8 cellular contexts compared by ENCODE assay signal in the genomic region with DNA sequence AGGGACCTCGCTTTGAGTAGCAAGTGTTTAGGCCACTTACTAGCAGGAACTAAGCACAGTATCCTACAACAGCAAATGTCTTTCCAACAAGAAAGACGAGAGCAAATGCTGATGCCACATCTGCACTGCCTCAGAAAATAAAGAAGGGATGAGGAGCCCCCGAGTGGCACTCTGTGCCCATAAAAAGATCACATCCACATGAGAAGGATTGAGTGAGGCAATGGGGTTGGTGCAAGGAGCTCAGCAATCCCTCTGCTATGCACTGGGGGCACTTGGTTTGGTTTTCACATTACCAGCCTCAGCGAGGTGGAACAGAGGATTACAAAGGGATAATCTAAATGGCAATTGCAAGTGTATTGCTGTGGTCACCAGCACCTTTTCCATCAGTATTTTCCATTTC.
DNase-seq lines count a peak whose midpoint lies in the region; ATAC-seq and TF ChIP-seq lines count a peak whose summit lies in the region.

No MANE protein-coding gene starts in this region.

- H3K4me1 Mint-ChIP-seq in activated naive CD8-positive, alpha-beta T cell treated with anti-CD3 and anti-CD28 coated beads for 36 hours: no peaks in the 10 kb centered on the region

- no peak overlapping the region for H3K4me2 ChIP-seq in DND-41 (ENCODE audit: insufficient read depth, low read length)

- no peaks in the 10 kb centered on the region for H4K20me1 ChIP-seq in DND-41 (ENCODE audit: insufficient read depth, low read length)

- DNase-seq in DND-41 (peak; percentile 45), H4 (ENCODE audit: low spot score) (peak; percentile 76), RKO (ENCODE audit: low spot score) (peak; percentile 25), left ventricle myocardium superior (peak; percentile 24), HAP-1 (ENCODE audit: low spot score in 2 of 2) (no peak)
- no peak for DNase-seq in effector CD4-positive, alpha-beta T cell
- no peak for DNase-seq in activated naive CD8-positive, alpha-beta T cell treated with anti-CD3 and anti-CD28 coated beads for 36 hours

- no peak overlapping the region for H2AFZ ChIP-seq in DND-41 (ENCODE audit: low read depth, low read length)

- no peaks in the 10 kb centered on the region for H3K36me3 Mint-ChIP-seq in activated naive CD8-positive, alpha-beta T cell treated with anti-CD3 and anti-CD28 coated beads for 36 hours

- no peak overlapping the region for H3K4me3 Mint-ChIP-seq in activated naive CD8-positive, alpha-beta T cell treated with anti-CD3 and anti-CD28 coated beads for 36 hours

- TF ChIP-seq CTCF in DND-41 (IDR thresholded peaks at IDR 0.05; ENCODE audit: borderline replicate concordance, extremely low read depth, low read length, poor library complexity, severe bottlenecking): peak; percentile 42

- no peak overlapping the region for H3K27ac Mint-ChIP-seq in activated naive CD8-positive, alpha-beta T cell treated with anti-CD3 and anti-CD28 coated beads for 36 hours

- H3K4me1 ChIP-seq in DND-41 (ENCODE audit: insufficient read depth, low read length) (no peaks in the 10 kb centered on the region), HAP-1 (no peaks in the 10 kb centered on the region)

- H3K9me3 Mint-ChIP-seq in activated naive CD8-positive, alpha-beta T cell treated with anti-CD3 and anti-CD28 coated beads for 36 hours: no peaks in the 10 kb centered on the region

- no peaks in the 10 kb centered on the region for H3K79me2 ChIP-seq in DND-41 (ENCODE audit: insufficient read depth, low read length)

- H3K4me3 ChIP-seq in DND-41 (ENCODE audit: low read depth in 1 of 2, low read length in 2 of 2) (no peak overlapping the region), HAP-1 (no peak overlapping the region)

- no peaks in the 10 kb centered on the region for H3K27me3 ChIP-seq in DND-41 (ENCODE audit: insufficient read depth, low read length, poor library complexity)
- no peaks in the 10 kb centered on the region for H3K27me3 ChIP-seq in HAP-1 (ENCODE audit: low read depth)

- intact Hi-C loops in left ventricle myocardium superior (cut with micrococcal nuclease): no loop called here

- ATAC-seq in DND-41 (ENCODE audit: insufficient read depth, low read depth) (peak; percentile 90), left ventricle myocardium superior (peak; percentile 47), GM19452 (IDR thresholded peaks at IDR 0.05; ENCODE audit: unreplicated experiment) (no peak)

- in situ Hi-C loops in HAP-1 (cut with MboI; ENCODE audit: low sequenced_read_pairs): no loop called here

- H3K36me3 ChIP-seq in DND-41 (ENCODE audit: insufficient read depth, low read length) (no peaks in the 10 kb centered on the region), HAP-1 (replicated peaks) (no peaks in the 10 kb centered on the region)

- H3K27ac ChIP-seq in DND-41 (ENCODE audit: low read length): no peak overlapping the region

- H3K9ac ChIP-seq in DND-41 (ENCODE audit: low read depth, low read length): no peak overlapping the region

- H3K27me3 Mint-ChIP-seq in activated naive CD8-positive, alpha-beta T cell treated with anti-CD3 and anti-CD28 coated beads for 36 hours: no peaks in the 10 kb centered on the region

- H3K9me3 ChIP-seq in DND-41 (ENCODE audit: insufficient read depth, low read length, severe bottlenecking) (no peaks in the 10 kb centered on the region), HAP-1 (peaks cover 15% of the 10 kb centered on the region)

Comparison
In these comparisons a context has a peak if more than half of its experiments do, and no peak if none do; other contexts are left out.
1. DNase-seq: peak in DND-41 (single experiment), H4 (single experiment), RKO (single experiment) and left ventricle myocardium superior (single experiment); none in effector CD4-positive, alpha-beta T cell (single experiment), HAP-1 (0 of 2) and activated naive CD8-positive, alpha-beta T cell treated with anti-CD3 and anti-CD28 coated beads for 36 hours (single experiment).